ENCODE assay signal across 13 cellular contexts in genomic region chr6:15443119-15443518, GRCh38.
DNase-seq lines count a peak whose midpoint lies in the region; ATAC-seq, FAIRE-seq and TF ChIP-seq lines count a peak whose summit lies in the region.
"Had no signal": no experiment of that assay in that cellular context is flagged by ENCODE, and none has a peak within 500 bp of the region (broad histone marks: within the 10 kb centered on the region; RNA-seq: fewer than 3 reads in every experiment).

No MANE protein-coding gene starts in this region.

- TF ChIP-seq RAD21 in IMR-90 (IDR thresholded peaks at IDR 0.05; ENCODE audit: low read length), result no peak

- H3K4me3 Mint-ChIP-seq in astrocyte (ENCODE audit: unreplicated experiment), result no peak overlapping the region
- H3K4me3 Mint-ChIP-seq: activated CD4-positive, alpha-beta memory T cell treated with anti-CD3 and anti-CD28 coated beads for 36 hours; stimulated activated naive CD8-positive, alpha-beta T cell treated with anti-CD3 and anti-CD28 coated beads, Interleukin-15, amount 100 ng/mL, for 72 hours had no signal

- no peak overlapping the region for H2BK120ac ChIP-seq in IMR-90 (ENCODE audit: low read depth, low read length)

- intact Hi-C loops in IMR-90 (cut with micrococcal nuclease), result loop anchor here (1.0 to 10.0 kb wide), 7 partner anchors 41 to 1231 kb away; no protein-coding TSS in a partner anchor
- intact Hi-C loops in ovary (cut with DNase I), result loop anchor here in 1 of 4 donors (10.0 kb wide), 1 partner anchor 1228 kb away; no protein-coding TSS in a partner anchor

- TF ChIP-seq EP300 in ovary (IDR thresholded peaks at IDR 0.05), result no peak

- H4K20me1 ChIP-seq in IMR-90 (ENCODE audit: insufficient read depth, low read length) (peaks cover 88% of the 10 kb centered on the region), astrocyte (ENCODE audit: insufficient read depth, low read length) (peaks cover 90% of the 10 kb centered on the region)

- H3K9me3 ChIP-seq in IMR-90 (ENCODE audit: control insufficient read depth, insufficient read depth, low read length) (no peaks in the 10 kb centered on the region), astrocyte (ENCODE audit: insufficient read depth, low read depth, low read length) (no peaks in the 10 kb centered on the region), ovary (no peaks in the 10 kb centered on the region)

- H3K9ac ChIP-seq in IMR-90 (ENCODE audit: low read depth, low read length) (no peak overlapping the region), astrocyte (ENCODE audit: low read length) (no peak overlapping the region)

- no peak overlapping the region for H3K27ac Mint-ChIP-seq in astrocyte (ENCODE audit: unreplicated experiment)
- H3K27ac Mint-ChIP-seq: activated CD4-positive, alpha-beta memory T cell treated with anti-CD3 and anti-CD28 coated beads for 36 hours; stimulated activated naive CD8-positive, alpha-beta T cell treated with anti-CD3 and anti-CD28 coated beads, Interleukin-15, amount 100 ng/mL, for 72 hours had no signal

- H4K8ac ChIP-seq in IMR-90 (ENCODE audit: low read depth in 2 of 2, low read length in 2 of 2), result no peak overlapping the region; a peak in 1 of 4 replicates

- DNase-seq in AG09309 (ENCODE audit: low read depth), result peak; percentile 61
- DNase-seq in IMR-90, result peak; percentile 94
- peak; percentile 92 for DNase-seq in astrocyte (ENCODE audit: low read depth)
- DNase-seq in kidney glomerular epithelial cell (lab: John Stamatoyannopoulos, UW), result peak; percentile 49
- no peak for DNase-seq in DMS53 (lab: John Stamatoyannopoulos, UW)
- no peak for DNase-seq in NCI-H187 (lab: John Stamatoyannopoulos, UW)
- DNase-seq in ovary, result no peak
- DNase-seq: activated CD4-positive, alpha-beta memory T cell treated with anti-CD3 and anti-CD28 coated beads for 36 hours; DMS 273 treated with DMSO at 0.1 percent for 48 hours; kidney; stimulated activated naive CD8-positive, alpha-beta T cell treated with anti-CD3 and anti-CD28 coated beads, Interleukin-15, amount 100 ng/mL, for 72 hours had no signal

- H3K4me3 ChIP-seq in AG09309 (ENCODE audit: control insufficient read depth, low read depth, low read length), result no peak overlapping the region
- no peak overlapping the region for H3K4me3 ChIP-seq in IMR-90 (ENCODE audit: insufficient read depth, low read depth, low read length)
- H3K4me3 ChIP-seq in astrocyte (ENCODE audit: insufficient read depth, low read depth, low read length), result no peak overlapping the region
- no peak overlapping the region for H3K4me3 ChIP-seq in ovary

- no peak overlapping the region for H3K14ac ChIP-seq in IMR-90 (replicated peaks; ENCODE audit: low read depth, low read length)

- TF ChIP-seq CTCF in AG09309 (IDR thresholded peaks at IDR 0.05; ENCODE audit: control insufficient read depth, insufficient read depth, low read depth, low read length, missing control alignments) (no peak), IMR-90 (conservative IDR thresholded peaks at IDR 0.05; ENCODE audit: low read depth, low read length) (0 out of 2 replicates have a peak, but pooled peaks have one; percentile 3), astrocyte (IDR thresholded peaks at IDR 0.05; ENCODE audit: insufficient read depth, low read depth, low read length) (no peak), ovary (IDR thresholded peaks at IDR 0.05) (no peak)

- H3K36me3 Mint-ChIP-seq in astrocyte (ENCODE audit: low read depth, unreplicated experiment), result peaks cover 6% of the 10 kb centered on the region

- peaks cover 21% of the 10 kb centered on the region for H3K4me1 ChIP-seq in IMR-90 (ENCODE audit: control insufficient read depth, insufficient read depth, low read length)
- H3K4me1 ChIP-seq in astrocyte (ENCODE audit: insufficient read depth, low read length), result peaks cover 33% of the 10 kb centered on the region
- H3K4me1 ChIP-seq in ovary (ENCODE audit: insufficient read depth), result peaks cover 13% of the 10 kb centered on the region

- H2AFZ ChIP-seq in IMR-90 (replicated peaks; ENCODE audit: low read length, poor library complexity) (no peak overlapping the region), astrocyte (ENCODE audit: low read depth, low read length) (no peak overlapping the region)

- H3K9me3 Mint-ChIP-seq in astrocyte (ENCODE audit: unreplicated experiment), result no peaks in the 10 kb centered on the region
- H3K9me3 Mint-ChIP-seq: activated CD4-positive, alpha-beta memory T cell treated with anti-CD3 and anti-CD28 coated beads for 36 hours; stimulated activated naive CD8-positive, alpha-beta T cell treated with anti-CD3 and anti-CD28 coated beads, Interleukin-15, amount 100 ng/mL, for 72 hours had no signal

- H3K27me3 ChIP-seq in IMR-90 (ENCODE audit: control insufficient read depth, insufficient read depth, low read length) (no peaks in the 10 kb centered on the region), astrocyte (ENCODE audit: insufficient read depth, low read length) (no peaks in the 10 kb centered on the region), ovary (no peaks in the 10 kb centered on the region)

- ATAC-seq in IMR-90 (ENCODE audit: low read depth) (peak; percentile 62), HG03139 (IDR thresholded peaks at IDR 0.05; ENCODE audit: unreplicated experiment) (no peak)
- ATAC-seq: sciatic nerve; stimulated activated naive CD8-positive, alpha-beta T cell treated with anti-CD3 and anti-CD28 coated beads, Interleukin-15, amount 100 ng/mL, for 72 hours had no signal

- H3K36me3 ChIP-seq in IMR-90 (ENCODE audit: control insufficient read depth, insufficient read depth, low read length) (no peaks in the 10 kb centered on the region), astrocyte (ENCODE audit: insufficient read depth, low read length) (no peaks in the 10 kb centered on the region), ovary (no peaks in the 10 kb centered on the region)

- POLR2A ChIA-PET in IMR-90 (lab: Charles Lee; ENCODE audit: unreplicated experiment), result interaction anchor here (0.6 kb wide), 2 partner anchors 52 to 96 kb away, joined by 3 read pairs; no protein-coding TSS in a partner anchor

- H3K18ac ChIP-seq in IMR-90 (ENCODE audit: low read depth, low read length), result no peak overlapping the region

- CTCF ChIA-PET in IMR-90 (lab: Yijun Ruan, JAX), result interaction anchor here (0.6 to 1.4 kb wide), 4 partner anchors 143 to 793 kb away, joined by 3 to 6 read pairs (median 5); no protein-coding TSS in a partner anchor

- no peak overlapping the region for H2AK5ac ChIP-seq in IMR-90 (ENCODE audit: low read depth, low read length)

- FAIRE-seq in astrocyte (lab: Jason Lieb, UNC), result peak; percentile 56
- FAIRE-seq: kidney had no signal

- no peak overlapping the region for H3K56ac ChIP-seq in IMR-90 (ENCODE audit: extremely low read depth, insufficient read depth, low read length)

- H4K5ac ChIP-seq in IMR-90 (ENCODE audit: low read depth, low read length), result no peak overlapping the region

- whole genome bisulfite sequencing in IMR-90 (ENCODE audit: extremely low coverage in 2 of 2, insufficient read length in 1 of 2), 2 experiments, result 0% methylated on average over 2 of the region's 3 CpGs; no CpG with 5 or more reads in 1 of the 2 experiments
- 9 to 13% (median 11%) methylated on average over 3 of the region's 3 CpGs for WGBS in ovary, 3 donors

- no peak overlapping the region for H3K4ac ChIP-seq in IMR-90 (ENCODE audit: low read depth, low read length)

- H3K4me1 Mint-ChIP-seq in astrocyte (ENCODE audit: low read depth, unreplicated experiment), result peaks cover 47% of the 10 kb centered on the region

- H2BK5ac ChIP-seq in IMR-90 (ENCODE audit: low read depth, low read length, poor library complexity, severe bottlenecking), result peak overlapping the region; percentile 35

- peaks cover 13% of the 10 kb centered on the region for H3K9me1 ChIP-seq in IMR-90 (ENCODE audit: insufficient read depth, low read length)

- no peak overlapping the region for H2BK20ac ChIP-seq in IMR-90 (ENCODE audit: low read depth, low read length)

- H3K79me1 ChIP-seq in IMR-90 (ENCODE audit: low read depth in 1 of 2, low read length in 2 of 2), result peaks cover 35 to 84% of the 10 kb centered on the region in 2 experiments

- no TSS peak for BruUV-seq in IMR-90 (replicated peaks; lab: Mats Ljungman, UMichigan)

- dilution Hi-C loops in IMR-90 (cut with HindIII; ENCODE audit: low sequenced_read_pairs, unreplicated experiment), result no loop called here

- no peaks in the 10 kb centered on the region for H3K27me3 Mint-ChIP-seq in astrocyte (ENCODE audit: low read depth, unreplicated experiment)
- H3K27me3 Mint-ChIP-seq: activated CD4-positive, alpha-beta memory T cell treated with anti-CD3 and anti-CD28 coated beads for 36 hours; stimulated activated naive CD8-positive, alpha-beta T cell treated with anti-CD3 and anti-CD28 coated beads, Interleukin-15, amount 100 ng/mL, for 72 hours had no signal

- no peak overlapping the region for H2BK15ac ChIP-seq in IMR-90 (ENCODE audit: low read depth, low read length)

- H3K27ac ChIP-seq in IMR-90 (ENCODE audit: insufficient read depth, low read length) (peak overlapping the region; percentile 18; the same call in 1 of the 2 replicates), astrocyte (ENCODE audit: low read depth, low read length) (no peak overlapping the region), ovary (peak overlapping the region in 1 of 2 donors; percentile 16)

- peaks cover 87% of the 10 kb centered on the region for H3K79me2 ChIP-seq in astrocyte (ENCODE audit: insufficient read depth, low read length)

- H2AK9ac ChIP-seq in IMR-90 (replicated peaks; ENCODE audit: low read depth, low read length, poor library complexity), result no peak overlapping the region

- in situ Hi-C loops in IMR-90 (cut with MboI; ENCODE audit: low sequenced_read_pairs), result no loop called here

- no peak for TF ChIP-seq POLR2A in IMR-90 (IDR thresholded peaks at IDR 0.05; ENCODE audit: low read depth, low read length)
- TF ChIP-seq POLR2A in ovary (IDR thresholded peaks at IDR 0.05), result no peak

- H4K91ac ChIP-seq in IMR-90 (ENCODE audit: insufficient read depth, low read depth, low read length), result no peak overlapping the region

- H3K23ac ChIP-seq in IMR-90 (ENCODE audit: low read depth, low read length), result no peak overlapping the region

- H3K4me2 ChIP-seq in IMR-90 (ENCODE audit: low read depth, low read length) (0 out of 2 replicates have a peak overlapping the region, but pooled peaks have one; percentile 55), astrocyte (ENCODE audit: low read length) (no peak overlapping the region)

TF ChIP-seq in IMR-90, 13 proteins besides CTCF, POLR2A, EP300 and RAD21 (continues in another document):
- TF ChIP-seq ELK1 (IDR thresholded peaks at IDR 0.05; ENCODE audit: borderline replicate concordance, low read depth, low read length), result no peak
- peak; percentile 80 for TF ChIP-seq FOS (IDR thresholded peaks at IDR 0.05; ENCODE audit: low read depth, low read length)
- no peak for TF ChIP-seq MXI1 (IDR thresholded peaks at IDR 0.05; ENCODE audit: borderline replicate concordance, low read depth, low read length)

Comparison
In these comparisons a context has a peak if more than half of its experiments do, and no peak if none do; other contexts are left out.
1. DNase-seq: peak in AG09309 (single experiment), IMR-90 (single experiment), astrocyte (single experiment) and kidney glomerular epithelial cell (single experiment); none in DMS53 (single experiment), NCI-H187 (0 of 2) and ovary (0 of 5).